In genomic region chr2:128442891-128443302, GRCh38 we compare ENCODE assay signal across 2 cellular contexts.
TF ChIP-seq lines count a peak whose summit lies in the region.

No MANE protein-coding gene starts in this region.

TF ChIP-seq in IMR-90, 13 proteins besides CTCF, POLR2A, EP300 and RAD21 (continued from another document):
- no peak for TF ChIP-seq NFE2L2 (IDR thresholded peaks at IDR 0.05; ENCODE audit: low read depth, low read length)
- no peak for TF ChIP-seq MXI1 (IDR thresholded peaks at IDR 0.05; ENCODE audit: borderline replicate concordance, low read depth, low read length)

TF ChIP-seq in WTC11, 78 proteins besides CTCF, POLR2A, EP300 and RAD21 (continued from another document):
- TF ChIP-seq MAX (CRISPR knock-in tag; IDR thresholded peaks at IDR 0.05), result no peak
- no peak for TF ChIP-seq ZNF121 (CRISPR knock-in tag; IDR thresholded peaks at IDR 0.05)
- no peak for TF ChIP-seq RORB (CRISPR knock-in tag; IDR thresholded peaks at IDR 0.05)
- no peak for TF ChIP-seq TCF7 (CRISPR knock-in tag; IDR thresholded peaks at IDR 0.05; ENCODE audit: low read depth)
- no peak for TF ChIP-seq RELA (CRISPR knock-in tag; IDR thresholded peaks at IDR 0.05; ENCODE audit: borderline replicate concordance)
- no peak for TF ChIP-seq PRDM15 (CRISPR knock-in tag; IDR thresholded peaks at IDR 0.05)
- no peak for TF ChIP-seq OVOL2 (CRISPR knock-in tag; IDR thresholded peaks at IDR 0.05; ENCODE audit: borderline replicate concordance)
- no peak for TF ChIP-seq CBFB (CRISPR knock-in tag; IDR thresholded peaks at IDR 0.05; ENCODE audit: low read depth)
- no peak for TF ChIP-seq ZNF423 (CRISPR knock-in tag; IDR thresholded peaks at IDR 0.05)
- no peak for TF ChIP-seq GABPB1 (CRISPR knock-in tag; IDR thresholded peaks at IDR 0.05)
TF ChIP-seq in WTC11: peak in this region for 0.
